In the genomic region with DNA sequence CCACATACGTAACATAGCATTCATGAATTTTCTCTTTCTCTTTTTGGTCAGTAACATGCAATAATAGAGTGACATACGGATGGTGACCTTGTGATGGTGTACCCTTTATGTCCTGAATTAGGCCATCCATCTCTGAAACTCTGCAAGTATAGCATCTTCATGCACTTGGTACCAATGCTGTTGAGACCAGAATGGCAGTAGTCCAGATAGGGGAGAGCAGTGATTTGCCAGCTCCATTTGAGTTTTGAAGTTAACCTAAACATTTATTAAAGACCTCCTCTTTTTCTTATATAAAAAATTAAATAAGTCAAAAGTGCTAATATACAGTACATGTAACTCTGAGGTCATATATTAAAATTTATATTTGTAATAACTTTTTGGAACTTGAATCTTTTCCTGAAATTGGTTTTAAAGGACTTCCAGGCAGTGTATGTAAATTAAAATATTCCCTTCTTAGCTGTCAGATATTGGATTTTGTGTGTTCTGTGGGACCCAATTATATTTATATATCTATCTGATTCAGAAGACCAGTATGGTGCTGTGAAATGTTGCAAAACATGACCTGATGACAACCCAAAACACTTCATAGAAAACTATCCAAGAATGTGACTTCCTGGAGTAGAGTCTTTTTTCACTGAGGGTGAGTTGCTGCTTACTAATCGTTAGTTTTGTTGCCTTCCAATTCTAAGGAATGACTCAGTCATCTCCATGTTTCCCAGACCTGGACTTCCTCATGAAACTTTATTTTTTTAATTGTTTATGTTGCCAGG, we compare ENCODE assay signal across 9 cellular contexts. TPM values are rescaled to one million over a fixed set of nuclear protein-coding genes. Genes with fewer than 3 reads are reported as not detected.
DNase-seq lines count a peak whose midpoint lies in the region; ATAC-seq, FAIRE-seq and TF ChIP-seq lines count a peak whose summit lies in the region.
"Had no signal": no experiment of that assay in that cellular context is flagged by ENCODE, and none has a peak within 500 bp of the region (broad histone marks: within the 10 kb centered on the region; RNA-seq: fewer than 3 reads in every experiment).

No MANE protein-coding gene starts in this region.

- FAIRE-seq in keratinocyte (lab: Jason Lieb, UNC): peak; percentile 84

- H3K9ac ChIP-seq in keratinocyte (ENCODE audit: control insufficient read depth, extremely low read depth, insufficient read depth, low read length): peak overlapping the region; percentile 80

- H3K4me1 Mint-ChIP-seq in activated naive CD4-positive, alpha-beta T cell treated with anti-CD3 and anti-CD28 coated beads for 36 hours (ENCODE audit: low read depth): peaks cover 70% of the 10 kb centered on the region
- peaks cover 56% of the 10 kb centered on the region for H3K4me1 Mint-ChIP-seq in activated naive CD8-positive, alpha-beta T cell treated with anti-CD3 and anti-CD28 coated beads for 36 hours

- no peaks in the 10 kb centered on the region for H3K9me3 ChIP-seq in keratinocyte (ENCODE audit: control insufficient read depth, low read depth, low read length)
- no peaks in the 10 kb centered on the region for H3K9me3 ChIP-seq in upper lobe of left lung

- H3K4me3 ChIP-seq in keratinocyte (ENCODE audit: control insufficient read depth in 2 of 3, extremely low read depth in 1 of 3, insufficient read depth in 2 of 3, low read depth in 1 of 3, low read length in 3 of 3): peak overlapping the region in 2 of 3 experiments; percentile 61
- H3K4me3 ChIP-seq in upper lobe of left lung: no peak overlapping the region

- H3K9me1 ChIP-seq in keratinocyte (ENCODE audit: control insufficient read depth, extremely low read depth, insufficient read depth, low read length): no peaks in the 10 kb centered on the region

- no peaks in the 10 kb centered on the region for H4K20me1 ChIP-seq in keratinocyte (ENCODE audit: control insufficient read depth, extremely low read depth, insufficient read depth, low read length)

- H3K27ac ChIP-seq in keratinocyte (ENCODE audit: control insufficient read depth, insufficient read depth, low read length) (peak overlapping the region; percentile 99), upper lobe of left lung (peak overlapping the region; percentile 7 to 90 (median 86))

- TF ChIP-seq POLR2A in upper lobe of left lung (IDR thresholded peaks at IDR 0.05): no peak

- ATAC-seq in upper lobe of left lung (ENCODE audit: low FRiP score in 2 of 2) (peak in 1 of 2 donors; percentile 56), GM19455 (IDR thresholded peaks at IDR 0.05; ENCODE audit: unreplicated experiment) (no peak), GM21825 (IDR thresholded peaks at IDR 0.05; ENCODE audit: unreplicated experiment) (no peak)

- no peaks in the 10 kb centered on the region for H3K27me3 Mint-ChIP-seq in activated naive CD4-positive, alpha-beta T cell treated with anti-CD3 and anti-CD28 coated beads for 36 hours (ENCODE audit: low read depth)
- H3K27me3 Mint-ChIP-seq in activated naive CD8-positive, alpha-beta T cell treated with anti-CD3 and anti-CD28 coated beads for 36 hours: no peaks in the 10 kb centered on the region

- H2AFZ ChIP-seq in keratinocyte (ENCODE audit: control insufficient read depth, low read length): no peak overlapping the region

- no peak overlapping the region for H3K4me3 Mint-ChIP-seq in activated naive CD4-positive, alpha-beta T cell treated with anti-CD3 and anti-CD28 coated beads for 36 hours
- H3K4me3 Mint-ChIP-seq in activated naive CD8-positive, alpha-beta T cell treated with anti-CD3 and anti-CD28 coated beads for 36 hours: peak overlapping the region; percentile 48

- CTCF ChIA-PET in activated naive CD4-positive, alpha-beta T cell treated with anti-CD3 and anti-CD28 coated beads for 36 hours (lab: Charles Lee): interaction anchor here (1.0 to 2.6 kb wide), 7 partner anchors 15 to 319 kb away, joined by 3 to 11 read pairs (median 5); no protein-coding TSS in a partner anchor

- H3K4me1 ChIP-seq in keratinocyte (ENCODE audit: control insufficient read depth, extremely low read depth, insufficient read depth, low read length) (peaks cover 33% of the 10 kb centered on the region), upper lobe of left lung (peaks cover 11 to 35% (median 32%) of the 10 kb centered on the region in 4 donors)

- WGBS in upper lobe of left lung, 2 donors: 29% methylated on average over 3 of the region's 3 CpGs

- intact Hi-C loops in activated naive CD4-positive, alpha-beta T cell treated with anti-CD3 and anti-CD28 coated beads for 36 hours (cut with micrococcal nuclease): loop anchor here (2.0 to 5.0 kb wide), 5 partner anchors 61 to 800 kb away; a partner anchor contains a TSS

- H3K79me2 ChIP-seq in keratinocyte (ENCODE audit: control insufficient read depth, insufficient read depth, low read length): peaks cover 66% of the 10 kb centered on the region

- no peaks in the 10 kb centered on the region for H3K27me3 ChIP-seq in keratinocyte (ENCODE audit: control insufficient read depth, extremely low read depth, insufficient read depth, low read length)
- no peaks in the 10 kb centered on the region for H3K27me3 ChIP-seq in upper lobe of left lung

- H3K9me3 Mint-ChIP-seq in activated naive CD4-positive, alpha-beta T cell treated with anti-CD3 and anti-CD28 coated beads for 36 hours: no peaks in the 10 kb centered on the region
- H3K9me3 Mint-ChIP-seq in activated naive CD8-positive, alpha-beta T cell treated with anti-CD3 and anti-CD28 coated beads for 36 hours: no peaks in the 10 kb centered on the region

- TF ChIP-seq CTCF in keratinocyte (optimal IDR thresholded peaks at IDR 0.05 in 1 of 3, IDR thresholded peaks at IDR 0.05 in 1 of 3, conservative IDR thresholded peaks at IDR 0.05 in 1 of 3; ENCODE audit: extremely low read depth in 1 of 3, insufficient read depth in 2 of 3, low read length in 3 of 3) (no peak), upper lobe of left lung (IDR thresholded peaks at IDR 0.05) (no peak)

- H3K36me3 ChIP-seq in keratinocyte (ENCODE audit: control insufficient read depth in 2 of 2, extremely low read depth in 1 of 2, insufficient read depth in 2 of 2, low read length in 2 of 2): peaks cover 2 to 8% of the 10 kb centered on the region in 2 experiments
- no peaks in the 10 kb centered on the region for H3K36me3 ChIP-seq in upper lobe of left lung

- TF ChIP-seq EP300 in upper lobe of left lung (IDR thresholded peaks at IDR 0.05): no peak

- peaks cover 3% of the 10 kb centered on the region for H3K36me3 Mint-ChIP-seq in activated naive CD4-positive, alpha-beta T cell treated with anti-CD3 and anti-CD28 coated beads for 36 hours (ENCODE audit: low read depth)
- peaks cover 14% of the 10 kb centered on the region for H3K36me3 Mint-ChIP-seq in activated naive CD8-positive, alpha-beta T cell treated with anti-CD3 and anti-CD28 coated beads for 36 hours

- H3K4me2 ChIP-seq in keratinocyte (ENCODE audit: control insufficient read depth, extremely low read depth, insufficient read depth, low read depth, low read length): peak overlapping the region; percentile 85

- dilution Hi-C loops in keratinocyte (cut with MboI; ENCODE audit: extremely low pct_ligation_motif_present, low sequenced_read_pairs): no loop called here

- no peak for DNase-seq in activated naive CD4-positive, alpha-beta T cell treated with anti-CD3 and anti-CD28 coated beads for 36 hours
- DNase-seq in activated naive CD4-positive, alpha-beta T cell (lab: John Stamatoyannopoulos, UW): no peak
- no peak for DNase-seq in activated naive CD8-positive, alpha-beta T cell treated with anti-CD3 and anti-CD28 coated beads for 36 hours
- peak; percentile 86 for DNase-seq in keratinocyte (ENCODE audit: low read depth, low spot score)
- DNase-seq in upper lobe of left lung: no peak
- no peak for DNase-seq in NCI-H146 treated with DMSO at 0.1 percent for 48 hours (lab: John Stamatoyannopoulos, UW; ENCODE audit: unreplicated experiment)
- DNase-seq: left cardiac atrium had no signal

- H3K27ac Mint-ChIP-seq in activated naive CD4-positive, alpha-beta T cell treated with anti-CD3 and anti-CD28 coated beads for 36 hours: peak overlapping the region; percentile 65
- peak overlapping the region; percentile 95 for H3K27ac Mint-ChIP-seq in activated naive CD8-positive, alpha-beta T cell treated with anti-CD3 and anti-CD28 coated beads for 36 hours

RNA-seq across cellular contexts. Expression of a gene that starts 3.5 kb away (rescaled TPM):
- total RNA-seq in activated naive CD4-positive, alpha-beta T cell treated with anti-CD3 and anti-CD28 coated beads for 36 hours: 10 to 100 TPM; 11.4 to 14.1 TPM
- total RNA-seq in activated naive CD8-positive, alpha-beta T cell treated with anti-CD3 and anti-CD28 coated beads for 36 hours: 10 to 100 TPM; 10.9 to 12.6 TPM
- polyA plus RNA-seq in keratinocyte: 14.4 to 47.6 TPM (median 28.2 TPM) in 3 replicates
- polyA plus RNA-seq in keratinocyte (2011; ENCODE audit: low read depth): 89.5 TPM
- 26.6 and 31.6 TPM in 2 replicates for polyA plus RNA-seq in keratinocyte (2011; cell fraction: cytosol; rRNA removed)
- polyA plus RNA-seq in keratinocyte (2011; cell fraction: nucleus; rRNA removed): 24.7 and 26.1 TPM in 2 replicates
- 21.3 and 54.2 TPM in 2 replicates for polyA plus RNA-seq in keratinocyte (2012; ENCODE audit: low replicate concordance)
- polyA minus RNA-seq in keratinocyte: 24.4 to 89.6 TPM (median 26.2 TPM) in 3 replicates
- 32.6 TPM for polyA minus RNA-seq in keratinocyte (2011; cell fraction: cytosol; rRNA and poly(A)+ RNA removed)
- 14.0 and 17.8 TPM in 2 replicates for polyA minus RNA-seq in keratinocyte (2011; cell fraction: nucleus; rRNA and poly(A)+ RNA removed)
- total RNA-seq in upper lobe of left lung: 10 to 100 TPM in 5 of 6 donors, 1 to 10 TPM in 1; 7.3 to 38.4 (median 22.1) TPM

Comparison
In these comparisons a context has a peak if more than half of its experiments do, and no peak if none do; other contexts are left out.
1. H3K4me3 ChIP-seq: peak in keratinocyte (2 of 3); none in upper lobe of left lung (0 of 4).